In the genomic region with DNA sequence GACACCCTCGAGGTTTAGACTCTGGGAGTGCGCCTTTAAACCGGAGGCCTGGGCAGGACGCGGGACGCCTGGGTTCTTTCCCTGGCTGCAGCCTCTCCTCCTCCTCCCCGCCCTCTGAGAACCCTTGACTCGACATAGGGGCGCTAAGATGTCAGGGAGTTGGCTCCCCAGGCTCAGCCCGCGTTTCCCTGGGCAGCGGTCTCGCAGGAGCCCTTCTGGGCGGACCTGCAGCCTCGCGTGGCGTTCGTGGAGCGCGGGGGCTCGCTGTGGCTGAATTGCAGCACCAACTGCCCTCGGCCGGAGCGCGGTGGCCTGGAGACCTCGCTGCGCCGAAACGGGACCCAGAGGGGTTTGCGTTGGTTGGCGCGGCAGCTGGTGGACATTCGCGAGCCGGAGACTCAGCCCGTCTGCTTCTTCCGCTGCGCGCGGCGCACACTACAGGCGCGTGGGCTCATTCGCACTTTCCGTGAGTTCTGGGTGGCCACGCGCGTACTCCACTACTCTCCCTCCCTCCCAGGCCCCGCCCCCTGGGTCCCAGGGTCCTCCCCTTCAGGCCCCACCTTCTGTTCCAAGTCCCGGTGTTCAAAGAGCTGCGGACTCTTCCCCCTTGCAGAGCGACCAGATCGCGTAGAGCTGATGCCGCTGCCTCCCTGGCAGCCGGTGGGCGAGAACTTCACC, we compare ENCODE assay signal across 8 cellular contexts. TPM values are rescaled to one million over a fixed set of nuclear protein-coding genes. Genes with fewer than 3 reads are reported as not detected.
DNase-seq lines count a peak whose midpoint lies in the region; ATAC-seq, FAIRE-seq and TF ChIP-seq lines count a peak whose summit lies in the region.

No MANE protein-coding gene starts in this region.

- intact Hi-C loops in MCF 10A (cut with micrococcal nuclease): no loop called here

- BruUV-seq in MCF 10A (replicated peaks; lab: Mats Ljungman, UMichigan): no TSS peak

- peak overlapping the region; percentile 79 for H3K4me3 Mint-ChIP-seq in MCF 10A (ENCODE audit: unreplicated experiment)

- H3K27ac Mint-ChIP-seq in MCF 10A (ENCODE audit: low read depth, unreplicated experiment): no peak overlapping the region

- H3K36me3 ChIP-seq in SK-N-MC (ENCODE audit: insufficient read depth, low read length): peaks cover 8% of the 10 kb centered on the region; the same call in 1 of the 2 replicates

- H3K9me3 ChIP-seq in SK-N-MC (ENCODE audit: low read depth, low read length): no peaks in the 10 kb centered on the region

- no peaks in the 10 kb centered on the region for H3K9me3 Mint-ChIP-seq in MCF 10A (ENCODE audit: unreplicated experiment)

- CTCF ChIA-PET in MCF 10A (lab: Yijun Ruan, JAX): interaction anchor here (0.6 to 1.4 kb wide), 6 partner anchors 11 to 93 kb away, joined by 3 to 6 read pairs (median 4); no protein-coding TSS in a partner anchor

- POLR2A ChIA-PET in MCF 10A (lab: Yijun Ruan, JAX): interaction anchor here (0.6 to 1.6 kb wide), 15 partner anchors 11 to 1964 kb away, joined by 3 to 8 read pairs (median 3); a partner anchor contains a TSS

- peak overlapping the region; percentile 46 for H3K9ac ChIP-seq in SK-N-MC (ENCODE audit: insufficient read length)

- no peak for TF ChIP-seq CTCF in MCF 10A (IDR thresholded peaks at IDR 0.05; ENCODE audit: unreplicated experiment)

- H3K4me1 Mint-ChIP-seq in MCF 10A (ENCODE audit: insufficient read depth, unreplicated experiment): peaks cover 19% of the 10 kb centered on the region

- peak; percentile 29 for FAIRE-seq in GM18507 (lab: Jason Lieb, UNC)

- ATAC-seq in HG03460 (IDR thresholded peaks at IDR 0.05; ENCODE audit: unreplicated experiment): no peak

- peak overlapping the region; percentile 84 for H3K4me3 ChIP-seq in SK-N-MC

- no peak overlapping the region for H3K27ac ChIP-seq in SK-N-MC

- DNase-seq in ACHN: peak; percentile 23
- no peak for DNase-seq in GM18507 (ENCODE audit: extremely low spot score, insufficient read length, low read depth)
- DNase-seq in SK-N-MC (ENCODE audit: low read depth, low spot score): no peak
- peak; percentile 63 for DNase-seq in MCF 10A (ENCODE audit: unreplicated experiment)
- peak; percentile 10 for DNase-seq in kidney glomerular epithelial cell (lab: John Stamatoyannopoulos, UW)
- peak; percentile 22 to 48 (median 42) for DNase-seq in stimulated activated CD4-positive, alpha-beta T cell treated with anti-CD3 and anti-CD28 coated beads, TNF-alpha, amount 100 ng/mL, for 4 hours (ENCODE audit: low read depth in 3 of 3)
- no peak for DNase-seq in NCI-H1930 (lab: John Stamatoyannopoulos, UW)

- H3K36me3 Mint-ChIP-seq in MCF 10A (ENCODE audit: insufficient read depth, unreplicated experiment): peaks cover 11% of the 10 kb centered on the region

- no peaks in the 10 kb centered on the region for H3K27me3 Mint-ChIP-seq in MCF 10A (ENCODE audit: insufficient read depth, unreplicated experiment)

- in situ Hi-C loops in ACHN (cut with HindIII; ENCODE audit: low pct_ligation_motif_present, low pct_unique_long_range_greater_than_20kb, low sequenced_read_pairs): no loop called here

RNA-seq across cellular contexts. Expression of a gene that starts 1.3 kb away (rescaled TPM):
- total RNA-seq in MCF 10A (2022): 4.7 and 7.7 TPM in 2 replicates

RNA-seq across cellular contexts. Expression of a gene that starts 4.3 kb away (rescaled TPM):
- not detected in 2 replicates for total RNA-seq in MCF 10A (2022)

RNA-seq across cellular contexts. Expression of a gene that starts 18.6 kb away (rescaled TPM):
- total RNA-seq in MCF 10A (2022): 3.8 and 4.9 TPM in 2 replicates

RNA-seq across cellular contexts. Expression of a gene that starts 20.1 kb away (rescaled TPM):
- 3.3 and 4.6 TPM in 2 replicates for total RNA-seq in MCF 10A (2022)

RNA-seq across cellular contexts. Expression of a gene that starts 24.8 kb away (rescaled TPM):
- 30.2 and 30.3 TPM in 2 replicates for total RNA-seq in MCF 10A (2022)

Comparison
In these comparisons a context has a peak if more than half of its experiments do, and no peak if none do; other contexts are left out.
1. DNase-seq: peak in ACHN (single experiment), MCF 10A (single experiment), kidney glomerular epithelial cell (single experiment) and stimulated activated CD4-positive, alpha-beta T cell treated with anti-CD3 and anti-CD28 coated beads, TNF-alpha, amount 100 ng/mL, for 4 hours (3 of 3); none in GM18507 (single experiment), SK-N-MC (single experiment) and NCI-H1930 (0 of 2).